In the genomic region with DNA sequence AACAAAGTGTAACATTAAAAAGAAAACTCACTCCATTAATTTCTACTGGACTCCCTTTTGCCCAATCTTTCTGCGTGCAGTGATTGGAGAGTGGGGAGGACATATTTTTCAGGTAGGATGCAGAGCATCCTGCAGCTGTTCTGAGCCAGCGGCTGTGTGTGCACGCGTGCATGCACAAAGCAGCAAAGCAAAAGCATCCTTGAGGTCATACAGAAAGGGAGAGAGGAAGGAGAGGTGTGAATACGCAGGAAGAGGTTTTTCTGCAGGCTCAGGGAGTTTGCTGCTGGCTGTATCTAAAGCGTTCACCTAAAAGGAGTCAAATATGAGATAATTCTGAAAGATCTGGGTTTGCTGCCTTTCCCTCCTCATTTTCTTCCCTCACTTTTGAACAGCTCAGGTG, we compare ENCODE assay signal across 1 cellular context.
TF ChIP-seq lines count a peak whose summit lies in the region.

No MANE protein-coding gene starts in this region.

TF ChIP-seq in GM23338, 12 proteins besides CTCF, POLR2A, EP300 and RAD21 (continued from another document):
- TF ChIP-seq, protein P1, sequence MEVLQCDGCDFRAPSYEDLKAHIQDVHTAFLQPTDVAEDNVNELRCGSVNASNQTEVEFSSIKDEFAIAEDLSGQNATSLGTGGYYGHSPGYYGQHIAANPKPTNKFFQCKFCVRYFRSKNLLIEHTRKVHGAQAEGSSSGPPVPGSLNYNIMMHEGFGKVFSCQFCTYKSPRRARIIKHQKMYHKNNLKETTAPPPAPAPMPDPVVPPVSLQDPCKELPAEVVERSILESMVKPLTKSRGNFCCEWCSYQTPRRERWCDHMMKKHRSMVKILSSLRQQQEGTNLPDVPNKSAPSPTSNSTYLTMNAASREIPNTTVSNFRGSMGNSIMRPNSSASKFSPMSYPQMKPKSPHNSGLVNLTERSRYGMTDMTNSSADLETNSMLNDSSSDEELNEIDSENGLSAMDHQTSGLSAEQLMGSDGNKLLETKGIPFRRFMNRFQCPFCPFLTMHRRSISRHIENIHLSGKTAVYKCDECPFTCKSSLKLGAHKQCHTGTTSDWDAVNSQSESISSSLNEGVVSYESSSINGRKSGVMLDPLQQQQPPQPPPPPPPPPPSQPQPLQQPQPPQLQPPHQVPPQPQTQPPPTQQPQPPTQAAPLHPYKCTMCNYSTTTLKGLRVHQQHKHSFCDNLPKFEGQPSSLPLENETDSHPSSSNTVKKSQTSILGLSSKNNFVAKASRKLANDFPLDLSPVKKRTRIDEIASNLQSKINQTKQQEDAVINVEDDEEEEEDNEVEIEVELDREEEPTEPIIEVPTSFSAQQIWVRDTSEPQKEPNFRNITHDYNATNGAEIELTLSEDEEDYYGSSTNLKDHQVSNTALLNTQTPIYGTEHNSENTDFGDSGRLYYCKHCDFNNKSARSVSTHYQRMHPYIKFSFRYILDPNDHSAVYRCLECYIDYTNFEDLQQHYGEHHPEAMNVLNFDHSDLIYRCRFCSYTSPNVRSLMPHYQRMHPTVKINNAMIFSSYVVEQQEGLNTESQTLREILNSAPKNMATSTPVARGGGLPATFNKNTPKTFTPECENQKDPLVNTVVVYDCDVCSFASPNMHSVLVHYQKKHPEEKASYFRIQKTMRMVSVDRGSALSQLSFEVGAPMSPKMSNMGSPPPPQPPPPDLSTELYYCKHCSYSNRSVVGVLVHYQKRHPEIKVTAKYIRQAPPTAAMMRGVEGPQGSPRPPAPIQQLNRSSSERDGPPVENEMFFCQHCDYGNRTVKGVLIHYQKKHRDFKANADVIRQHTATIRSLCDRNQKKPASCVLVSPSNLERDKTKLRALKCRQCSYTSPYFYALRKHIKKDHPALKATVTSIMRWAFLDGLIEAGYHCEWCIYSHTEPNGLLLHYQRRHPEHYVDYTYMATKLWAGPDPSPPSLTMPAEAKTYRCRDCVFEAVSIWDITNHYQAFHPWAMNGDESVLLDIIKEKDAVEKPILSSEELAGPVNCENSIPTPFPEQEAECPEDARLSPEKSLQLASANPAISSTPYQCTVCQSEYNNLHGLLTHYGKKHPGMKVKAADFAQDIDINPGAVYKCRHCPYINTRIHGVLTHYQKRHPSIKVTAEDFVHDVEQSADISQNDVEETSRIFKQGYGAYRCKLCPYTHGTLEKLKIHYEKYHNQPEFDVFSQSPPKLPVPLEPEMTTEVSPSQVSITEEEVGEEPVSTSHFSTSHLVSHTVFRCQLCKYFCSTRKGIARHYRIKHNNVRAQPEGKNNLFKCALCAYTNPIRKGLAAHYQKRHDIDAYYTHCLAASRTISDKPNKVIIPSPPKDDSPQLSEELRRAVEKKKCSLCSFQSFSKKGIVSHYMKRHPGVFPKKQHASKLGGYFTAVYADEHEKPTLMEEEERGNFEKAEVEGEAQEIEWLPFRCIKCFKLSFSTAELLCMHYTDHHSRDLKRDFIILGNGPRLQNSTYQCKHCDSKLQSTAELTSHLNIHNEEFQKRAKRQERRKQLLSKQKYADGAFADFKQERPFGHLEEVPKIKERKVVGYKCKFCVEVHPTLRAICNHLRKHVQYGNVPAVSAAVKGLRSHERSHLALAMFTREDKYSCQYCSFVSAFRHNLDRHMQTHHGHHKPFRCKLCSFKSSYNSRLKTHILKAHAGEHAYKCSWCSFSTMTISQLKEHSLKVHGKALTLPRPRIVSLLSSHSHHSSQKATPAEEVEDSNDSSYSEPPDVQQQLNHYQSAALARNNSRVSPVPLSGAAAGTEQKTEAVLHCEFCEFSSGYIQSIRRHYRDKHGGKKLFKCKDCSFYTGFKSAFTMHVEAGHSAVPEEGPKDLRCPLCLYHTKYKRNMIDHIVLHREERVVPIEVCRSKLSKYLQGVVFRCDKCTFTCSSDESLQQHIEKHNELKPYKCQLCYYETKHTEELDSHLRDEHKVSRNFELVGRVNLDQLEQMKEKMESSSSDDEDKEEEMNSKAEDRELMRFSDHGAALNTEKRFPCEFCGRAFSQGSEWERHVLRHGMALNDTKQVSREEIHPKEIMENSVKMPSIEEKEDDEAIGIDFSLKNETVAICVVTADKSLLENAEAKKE (CRISPR knock-in tag; IDR thresholded peaks at IDR 0.05) = no peak
- TF ChIP-seq ZNF331 (CRISPR knock-in tag; IDR thresholded peaks at IDR 0.05; ENCODE audit: low read depth) (no peak), NANOG (IDR thresholded peaks at IDR 0.05; ENCODE audit: borderline replicate concordance) (no peak), STAT1 (IDR thresholded peaks at IDR 0.05; ENCODE audit: unreplicated experiment) (no peak)
